In the genomic region with DNA sequence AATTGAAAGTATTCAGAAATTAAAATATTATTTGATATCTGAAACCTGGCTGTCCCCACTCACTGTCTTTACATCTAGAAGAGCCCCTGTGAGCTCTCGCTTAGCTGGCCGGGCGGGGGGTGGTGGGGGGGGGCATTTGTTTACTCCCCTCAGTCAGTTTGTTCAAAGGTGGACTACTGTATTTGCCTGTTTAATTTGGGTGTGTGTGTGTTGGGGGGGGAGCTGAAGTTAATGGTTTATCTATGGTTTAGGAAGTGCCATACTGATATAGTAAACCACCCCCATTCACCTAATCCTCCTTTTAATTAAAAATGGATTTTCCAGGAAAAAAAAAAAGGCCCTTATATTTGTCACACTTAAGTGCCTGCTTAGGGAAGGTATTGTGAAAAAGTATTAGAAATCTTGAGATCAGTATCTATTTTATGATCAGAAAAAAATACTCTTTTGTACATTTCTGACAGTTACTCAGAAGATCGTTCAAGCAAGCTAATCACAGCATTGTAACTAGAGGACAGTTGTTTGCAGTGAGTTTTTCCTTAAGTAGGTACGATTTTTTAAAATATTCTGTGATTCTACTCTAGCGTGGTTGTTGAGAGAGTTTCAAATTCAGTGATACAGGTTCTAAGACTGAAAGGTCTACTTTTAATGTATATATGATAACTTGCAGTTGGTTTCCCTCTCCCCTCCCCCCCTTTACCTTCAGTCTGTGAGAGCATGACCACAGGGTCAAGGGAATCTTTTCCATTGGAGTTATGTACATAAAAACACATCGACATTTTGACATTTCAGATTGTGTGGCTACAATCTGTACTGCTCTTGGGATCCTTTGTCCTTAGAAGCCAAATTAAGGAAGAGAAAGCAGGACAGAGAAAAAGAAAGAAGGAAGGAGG, we compare ENCODE assay signal across 1 cellular context.
TF ChIP-seq lines count a peak whose summit lies in the region.

No MANE protein-coding gene starts in this region.

TF ChIP-seq in HEK293T, 16 proteins besides CTCF, POLR2A, EP300 and RAD21:
- no peak for TF ChIP-seq NFRKB (IDR thresholded peaks at IDR 0.05)
- TF ChIP-seq FOXM1 (IDR thresholded peaks at IDR 0.05; ENCODE audit: borderline replicate concordance): no peak
- TF ChIP-seq ELF4 (IDR thresholded peaks at IDR 0.05): no peak
- TF ChIP-seq L3MBTL2 (conservative IDR thresholded peaks at IDR 0.05): no peak
- TF ChIP-seq FOXA1 (IDR thresholded peaks at IDR 0.05): no peak
- TF ChIP-seq HDGF (IDR thresholded peaks at IDR 0.05; ENCODE audit: borderline replicate concordance): no peak
- TF ChIP-seq, protein P1, sequence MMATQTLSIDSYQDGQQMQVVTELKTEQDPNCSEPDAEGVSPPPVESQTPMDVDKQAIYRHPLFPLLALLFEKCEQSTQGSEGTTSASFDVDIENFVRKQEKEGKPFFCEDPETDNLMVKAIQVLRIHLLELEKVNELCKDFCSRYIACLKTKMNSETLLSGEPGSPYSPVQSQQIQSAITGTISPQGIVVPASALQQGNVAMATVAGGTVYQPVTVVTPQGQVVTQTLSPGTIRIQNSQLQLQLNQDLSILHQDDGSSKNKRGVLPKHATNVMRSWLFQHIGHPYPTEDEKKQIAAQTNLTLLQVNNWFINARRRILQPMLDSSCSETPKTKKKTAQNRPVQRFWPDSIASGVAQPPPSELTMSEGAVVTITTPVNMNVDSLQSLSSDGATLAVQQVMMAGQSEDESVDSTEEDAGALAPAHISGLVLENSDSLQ (IDR thresholded peaks at IDR 0.05): no peak
- TF ChIP-seq SP1 (IDR thresholded peaks at IDR 0.05): no peak
- TF ChIP-seq SUZ12 (IDR thresholded peaks at IDR 0.05): no peak
- no peak for TF ChIP-seq CTBP1 (IDR thresholded peaks at IDR 0.05; ENCODE audit: borderline replicate concordance)
